Comparison of ENCODE assay signal across 8 cellular contexts in the genomic region with DNA sequence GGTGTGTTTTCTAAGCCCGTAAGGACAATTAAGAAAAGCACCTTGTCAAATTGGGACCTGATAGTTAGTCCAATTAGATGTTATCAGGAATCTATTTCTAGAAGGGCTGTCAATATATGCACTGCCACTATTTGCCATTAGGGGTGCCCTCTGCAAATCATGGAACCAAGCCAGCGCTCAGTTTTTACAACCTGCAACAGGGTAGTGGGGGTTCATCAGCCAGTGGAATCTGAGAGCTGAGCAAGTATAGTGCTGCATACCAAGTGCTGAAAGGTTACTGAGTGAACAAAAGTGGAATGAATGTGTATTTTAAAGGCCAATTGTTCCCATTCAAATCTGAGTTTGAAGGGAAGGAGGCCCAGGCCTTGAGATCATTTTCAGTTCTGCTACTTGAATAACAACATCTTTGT.
DNase-seq lines count a peak whose midpoint lies in the region; ATAC-seq lines count a peak whose summit lies in the region.

No MANE protein-coding gene starts in this region.

- ATAC-seq in HG03460 (IDR thresholded peaks at IDR 0.05; ENCODE audit: unreplicated experiment), result peak; percentile 56

- DNase-seq in NCI-H146 (lab: John Stamatoyannopoulos, UW), result peak; percentile 12
- DNase-seq in NCI-H146 treated with DMSO at 0.1 percent for 48 hours (lab: John Stamatoyannopoulos, UW; ENCODE audit: unreplicated experiment), result no peak
- peak; percentile 66 for DNase-seq in RKO (ENCODE audit: low spot score)
- peak in 49 of 56 donors; percentile 2 to 73 (median 28) for DNase-seq in amygdala (lab: John Stamatoyannopoulos, UW)
- DNase-seq in iPS DF 19.7 (ENCODE audit: low read depth, low spot score), result peak; percentile 25
- peak in 2 of 3 donors; percentile 4 to 9 for DNase-seq in stimulated activated CD4-positive, alpha-beta T cell treated with anti-CD3 and anti-CD28 coated beads, TNF-alpha, amount 100 ng/mL, for 1 hour (ENCODE audit: low read depth in 3 of 3, low spot score in 1 of 3)
- DNase-seq in dedifferentiated amniotic fluid mesenchymal stem cell (ENCODE audit: extremely low spot score), result no peak

Comparison
In these comparisons a context has a peak if more than half of its experiments do, and no peak if none do; other contexts are left out.
1. DNase-seq: peak in NCI-H146 (single experiment), RKO (single experiment), amygdala (49 of 56), iPS DF 19.7 (single experiment) and stimulated activated CD4-positive, alpha-beta T cell treated with anti-CD3 and anti-CD28 coated beads, TNF-alpha, amount 100 ng/mL, for 1 hour (2 of 3); none in NCI-H146 treated with DMSO at 0.1 percent for 48 hours (single experiment) and dedifferentiated amniotic fluid mesenchymal stem cell (single experiment).